Comparison of ENCODE assay signal across 9 cellular contexts in the genomic region with DNA sequence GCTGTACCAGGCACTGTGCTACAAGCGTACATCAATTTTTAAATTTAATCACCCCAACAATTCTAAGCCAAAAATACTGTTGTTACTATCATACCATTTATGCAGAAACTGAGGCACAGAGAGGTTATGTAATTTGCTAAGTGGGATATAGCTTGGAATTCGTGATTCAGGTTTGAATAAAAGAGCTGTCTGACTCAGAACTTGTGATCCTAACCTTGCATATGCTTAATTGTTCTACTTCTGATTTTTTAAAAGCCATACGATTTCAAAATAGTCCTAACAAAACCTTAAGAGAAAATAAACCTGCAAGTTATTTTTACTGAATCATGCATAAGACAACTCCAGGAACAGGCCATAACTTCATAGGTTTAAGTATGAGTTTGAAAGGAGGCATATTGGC.
"Had no signal": no experiment of that assay in that cellular context is flagged by ENCODE, and none has a peak within 500 bp of the region (broad histone marks: within the 10 kb centered on the region; RNA-seq: fewer than 3 reads in every experiment).

No MANE protein-coding gene starts in this region.

- H2AFZ ChIP-seq: GM23338 had no signal

- FAIRE-seq: H1, H54, HTR-8/SVneo, K562 had no signal

- DNase-seq: H9, HCEC 1CT, IMR-90, KG1 had no signal

- H3K4me2 ChIP-seq: GM23338 had no signal

- H3K4me3 Mint-ChIP-seq: GM23338, H9 had no signal

- H3K4me3 ChIP-seq: GM23338, K562 had no signal

- H3K9me3 Mint-ChIP-seq: GM23338, H9 had no signal

- H3K27ac Mint-ChIP-seq: GM23338, H9 had no signal

- ATAC-seq: GM23338, K562 had no signal

- H3K4me1 Mint-ChIP-seq: GM23338, H9 had no signal
